In the genomic region with DNA sequence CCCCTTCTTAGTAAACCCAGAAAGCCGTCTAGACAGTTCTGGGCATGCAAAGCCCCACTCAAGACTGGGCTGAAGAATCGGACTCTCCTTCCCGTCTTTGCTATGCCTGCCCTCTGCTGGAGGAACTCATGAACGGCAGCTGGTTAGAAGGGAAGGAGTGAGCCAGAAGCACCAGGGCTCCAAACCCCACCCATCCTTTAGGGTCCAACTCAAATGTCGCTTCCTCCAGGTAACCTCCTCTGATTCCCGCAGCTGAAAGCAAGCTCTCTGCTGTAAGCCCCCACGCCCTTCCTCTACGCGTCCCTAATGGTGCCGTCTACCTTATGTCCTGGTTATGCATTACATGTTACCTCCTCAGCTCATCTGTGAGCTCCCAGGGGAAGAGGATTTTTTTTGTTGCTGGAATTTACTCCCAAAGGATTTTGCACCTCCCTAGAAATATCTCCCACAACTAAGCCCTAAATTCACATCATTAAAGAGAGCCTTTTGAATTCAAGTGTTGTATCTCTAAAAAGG, we compare ENCODE assay signal across 8 cellular contexts. TPM values are rescaled to one million over a fixed set of nuclear protein-coding genes. Genes with fewer than 3 reads are reported as not detected.
DNase-seq lines count a peak whose midpoint lies in the region; ATAC-seq, FAIRE-seq and TF ChIP-seq lines count a peak whose summit lies in the region.

No MANE protein-coding gene starts in this region.

- H3K4me3 Mint-ChIP-seq in natural killer cell treated with Interleukin-12 subunit alpha and Interleukin-12 subunit beta and Interleukin-15 and Interleukin-18, amount 100 ng/mL, for 72 hours, result no peak overlapping the region
- peak overlapping the region in 1 of 2 donors; percentile 52 for H3K4me3 Mint-ChIP-seq in stimulated activated naive B cell treated with anti-CD40 and anti-IgM and Interleukin-4, amounts not matched to agents 10 μg/mL and 1 μg/mL and 100 μg/mL, for 72 hours

- FAIRE-seq in A549 (lab: Jason Lieb, UNC), result peak; percentile 90

- peak overlapping the region in 1 of 2 experiments; percentile 52; a peak in 1 of 6 replicates for H3K27ac ChIP-seq in A549

- no peak for TF ChIP-seq POLR2A in A549 (IDR thresholded peaks at IDR 0.05; ENCODE audit: low read length)

- no peaks in the 10 kb centered on the region for H3K9me3 ChIP-seq in A549

- CTCF ChIA-PET in A549 (lab: Yijun Ruan, JAX), result interaction anchor here (0.7 to 16.3 kb wide), 37 partner anchors 9 to 344 kb away, joined by 3 to 245 read pairs (median 4); a partner anchor contains a TSS

- no peak overlapping the region for H3K4me3 ChIP-seq in A549

- TF ChIP-seq CTCF in A549 (IDR thresholded peaks at IDR 0.05), result peak; percentile 89

- 1% methylated on average over 9 of the region's 10 CpGs for WGBS in A549 (ENCODE audit: missing lambda C conversion rate)

- peak; percentile 83 to 94 for ATAC-seq in A549
- peak; percentile 49 for ATAC-seq in GM18861 (IDR thresholded peaks at IDR 0.05; ENCODE audit: unreplicated experiment)
- peak; percentile 86 for ATAC-seq in natural killer cell treated with Interleukin-12 subunit alpha and Interleukin-12 subunit beta and Interleukin-15 and Interleukin-18, amount 100 ng/mL, for 72 hours
- peak; percentile 94 for ATAC-seq in stimulated activated naive B cell treated with anti-CD40 and anti-IgM and Interleukin-4, amounts not matched to agents 10 μg/mL and 1 μg/mL and 100 μg/mL, for 72 hours (replicated peaks)

- H3K4me2 ChIP-seq in A549, result peak overlapping the region; percentile 61

- H3K27me3 Mint-ChIP-seq in natural killer cell treated with Interleukin-12 subunit alpha and Interleukin-12 subunit beta and Interleukin-15 and Interleukin-18, amount 100 ng/mL, for 72 hours, result peaks cover 22 to 29% of the 10 kb centered on the region in 2 donors
- H3K27me3 Mint-ChIP-seq in stimulated activated naive B cell treated with anti-CD40 and anti-IgM and Interleukin-4, amounts not matched to agents 10 μg/mL and 1 μg/mL and 100 μg/mL, for 72 hours, result peaks cover 28 to 29% of the 10 kb centered on the region in 2 donors

- H3K27ac Mint-ChIP-seq in natural killer cell treated with Interleukin-12 subunit alpha and Interleukin-12 subunit beta and Interleukin-15 and Interleukin-18, amount 100 ng/mL, for 72 hours, result peak overlapping the region in 1 of 2 donors; percentile 55
- H3K27ac Mint-ChIP-seq in stimulated activated naive B cell treated with anti-CD40 and anti-IgM and Interleukin-4, amounts not matched to agents 10 μg/mL and 1 μg/mL and 100 μg/mL, for 72 hours, result no peak overlapping the region

- POLR2A ChIA-PET in A549 (lab: Yijun Ruan, JAX), result interaction anchor here (1.5 kb wide), 1 partner anchor 289 kb away, joined by 6 read pairs; no protein-coding TSS in a partner anchor

- peaks cover 0 to 7% of the 10 kb centered on the region in 2 donors for H3K4me1 Mint-ChIP-seq in natural killer cell treated with Interleukin-12 subunit alpha and Interleukin-12 subunit beta and Interleukin-15 and Interleukin-18, amount 100 ng/mL, for 72 hours (ENCODE audit: low read depth in 2 of 2)
- peaks cover 8 to 11% of the 10 kb centered on the region in 2 donors for H3K4me1 Mint-ChIP-seq in stimulated activated naive B cell treated with anti-CD40 and anti-IgM and Interleukin-4, amounts not matched to agents 10 μg/mL and 1 μg/mL and 100 μg/mL, for 72 hours

- TF ChIP-seq RAD21 in A549 (conservative IDR thresholded peaks at IDR 0.05 in 1 of 2, IDR thresholded peaks at IDR 0.05 in 1 of 2), result peak; percentile 84 to 89

- no peaks in the 10 kb centered on the region for H3K9me3 Mint-ChIP-seq in natural killer cell treated with Interleukin-12 subunit alpha and Interleukin-12 subunit beta and Interleukin-15 and Interleukin-18, amount 100 ng/mL, for 72 hours
- no peaks in the 10 kb centered on the region for H3K9me3 Mint-ChIP-seq in stimulated activated naive B cell treated with anti-CD40 and anti-IgM and Interleukin-4, amounts not matched to agents 10 μg/mL and 1 μg/mL and 100 μg/mL, for 72 hours

- no peaks in the 10 kb centered on the region for H3K36me3 Mint-ChIP-seq in natural killer cell treated with Interleukin-12 subunit alpha and Interleukin-12 subunit beta and Interleukin-15 and Interleukin-18, amount 100 ng/mL, for 72 hours
- no peaks in the 10 kb centered on the region for H3K36me3 Mint-ChIP-seq in stimulated activated naive B cell treated with anti-CD40 and anti-IgM and Interleukin-4, amounts not matched to agents 10 μg/mL and 1 μg/mL and 100 μg/mL, for 72 hours

- peaks cover 19% of the 10 kb centered on the region; the same call in 2 of the 3 replicates for H3K4me1 ChIP-seq in A549

- DNase-seq in A549 (ENCODE audit: low read depth in 1 of 2, low spot score in 1 of 2), result peak; percentile 76 to 79
- peak; percentile 80 for DNase-seq in KBM-7
- peak; percentile 83 for DNase-seq in OCI-M1 (lab: John Stamatoyannopoulos, UW)
- peak; percentile 69 for DNase-seq in activated T-cell treated with anti-CD3 and anti-CD28 coated beads for 4 hours
- peak; percentile 63 for DNase-seq in fibroblast of gingiva (ENCODE audit: low read depth)
- peak; percentile 75 for DNase-seq in natural killer cell treated with Interleukin-12 subunit alpha and Interleukin-12 subunit beta and Interleukin-15 and Interleukin-18, amount 100 ng/mL, for 72 hours (ENCODE audit: low spot score)
- peak; percentile 74 for DNase-seq in stimulated activated naive B cell treated with anti-CD40 and anti-IgM and Interleukin-4, amounts not matched to agents 10 μg/mL and 1 μg/mL and 100 μg/mL, for 72 hours

- no peak for TF ChIP-seq EP300 in A549 (IDR thresholded peaks at IDR 0.05)

- in situ Hi-C loops in KBM-7 (cut with MboI; ENCODE audit: low pct_unique_long_range_greater_than_20kb, low sequenced_read_pairs), result no loop called here

TF ChIP-seq in A549, 52 proteins besides CTCF, POLR2A, EP300 and RAD21:
- peak; percentile 89 for TF ChIP-seq SMC3 (IDR thresholded peaks at IDR 0.05)
- TF ChIP-seq KDM1A (IDR thresholded peaks at IDR 0.05; ENCODE audit: low read depth), result no peak
- no peak for TF ChIP-seq RNF2 (IDR thresholded peaks at IDR 0.05; ENCODE audit: borderline replicate concordance, low read depth)

RNA-seq across cellular contexts. Expression of a gene that starts 59.0 kb away (rescaled TPM):
- polyA plus RNA-seq in A549 (2011; rRNA removed) (4.8 and 6.2 TPM in 2 replicates), A549 (2017; fragmentation: RNase III; extraction: RNeasy Plus Mini Kit Qiagen cat#74134 plus additional on column Dnase treatment) (1.8 to 2.2 TPM (median 2.1 TPM) in 3 replicates)
- 1.9 and 2.3 TPM in 2 replicates for polyA plus RNA-seq in A549 (2012; cell fraction: cytosol; rRNA removed)
- 3.5 and 5.6 TPM in 2 replicates for polyA plus RNA-seq in A549 (2012; cell fraction: nucleus; rRNA removed)
- 23.8 and 29.1 TPM in 2 replicates for polyA minus RNA-seq in A549 (2011; rRNA and poly(A)+ RNA removed)
- total RNA-seq in natural killer cell treated with Interleukin-12 subunit alpha and Interleukin-12 subunit beta and Interleukin-15 and Interleukin-18, amount 100 ng/mL, for 72 hours, result 1 to 10 TPM in 1 of 2 donors, under 1 TPM in 1; 0.50 to 1.5 TPM
